Comparison of ENCODE assay signal across 9 cellular contexts in genomic region chr15:94845391-94845718, GRCh38.
DNase-seq lines count a peak whose midpoint lies in the region; TF ChIP-seq lines count a peak whose summit lies in the region.
"Had no signal": no experiment of that assay in that cellular context is flagged by ENCODE, and none has a peak within 500 bp of the region (broad histone marks: within the 10 kb centered on the region; RNA-seq: fewer than 3 reads in every experiment).

No MANE protein-coding gene starts in this region.

- H3K4me3 ChIP-seq in HUES6 (ENCODE audit: low read depth, low read length) (peak overlapping the region; percentile 52), colonic mucosa (peak overlapping the region; percentile 32), mesodermal cell (ENCODE audit: extremely low read depth, insufficient read depth, low read length, poor library complexity, severe bottlenecking) (peak overlapping the region; percentile 5), testis (peak overlapping the region; percentile 62 to 67)

- H3K9me3 ChIP-seq in HUES6 (ENCODE audit: control insufficient read depth, insufficient read depth, low read depth, low read length) = peaks cover 22% of the 10 kb centered on the region
- no peaks in the 10 kb centered on the region for H3K9me3 ChIP-seq in colonic mucosa
- H3K9me3 ChIP-seq in mesodermal cell (ENCODE audit: control insufficient read depth, low read length) = peaks cover 24% of the 10 kb centered on the region
- H3K9me3 ChIP-seq in testis = no peaks in the 10 kb centered on the region

- H3K36me3 Mint-ChIP-seq in activated T-helper 1 cell treated with anti-CD3 and anti-CD28 coated beads, Interleukin-12 subunit alpha, Interleukin-12 subunit beta, Interleukin-2, Interleukin-4 antibody, amounts not matched to agents 30 ng/mL and 10 ng/mL and 1 ng/mL, durations not matched to agents 14 hours and 24 hours and 36 hours (ENCODE audit: low read depth) = no peaks in the 10 kb centered on the region

- H3K9ac ChIP-seq in HUES6 (ENCODE audit: low read length) = peak overlapping the region; percentile 53
- peak overlapping the region; percentile 41 to 65 for H3K9ac ChIP-seq in colonic mucosa (ENCODE audit: low read depth in 2 of 2, low read length in 2 of 2)

- TF ChIP-seq POLR2A in testis (IDR thresholded peaks at IDR 0.05) = no peak

- intact Hi-C loops in colonic mucosa (cut with DNase I) = no loop called here
- intact Hi-C loops in testis (cut with DNase I; ENCODE audit: low total_unique reads) = no loop called here
- intact Hi-C loops in activated T-helper 1 cell treated with anti-CD3 and anti-CD28 coated beads, Interleukin-12 subunit alpha, Interleukin-12 subunit beta, Interleukin-2, Interleukin-4 antibody, amounts not matched to agents 30 ng/mL and 10 ng/mL and 1 ng/mL, durations not matched to agents 14 hours and 24 hours and 36 hours (cut with micrococcal nuclease) = no loop called here

- no peak overlapping the region for H3K27ac Mint-ChIP-seq in activated T-helper 1 cell treated with anti-CD3 and anti-CD28 coated beads, Interleukin-12 subunit alpha, Interleukin-12 subunit beta, Interleukin-2, Interleukin-4 antibody, amounts not matched to agents 30 ng/mL and 10 ng/mL and 1 ng/mL, durations not matched to agents 14 hours and 24 hours and 36 hours
- H3K27ac Mint-ChIP-seq: effector memory CD8-positive, alpha-beta T cell had no signal

- peaks cover 4% of the 10 kb centered on the region for H3K9me3 Mint-ChIP-seq in activated T-helper 1 cell treated with anti-CD3 and anti-CD28 coated beads, Interleukin-12 subunit alpha, Interleukin-12 subunit beta, Interleukin-2, Interleukin-4 antibody, amounts not matched to agents 30 ng/mL and 10 ng/mL and 1 ng/mL, durations not matched to agents 14 hours and 24 hours and 36 hours

- H3K4me3 Mint-ChIP-seq in activated T-helper 1 cell treated with anti-CD3 and anti-CD28 coated beads, Interleukin-12 subunit alpha, Interleukin-12 subunit beta, Interleukin-2, Interleukin-4 antibody, amounts not matched to agents 30 ng/mL and 10 ng/mL and 1 ng/mL, durations not matched to agents 14 hours and 24 hours and 36 hours = no peak overlapping the region
- H3K4me3 Mint-ChIP-seq: effector memory CD8-positive, alpha-beta T cell had no signal

- WGBS in mesodermal cell (ENCODE audit: insufficient coverage in 2 of 2), 2 experiments = 24 to 56% methylated on average over 4 to 6 of the region's 9 CpGs
- WGBS in testis, 2 donors = 17 to 20% methylated on average over 9 of the region's 9 CpGs

- H3K4me1 ChIP-seq in HUES6 (ENCODE audit: control insufficient read depth, insufficient read depth, low read length) (peaks cover 8% of the 10 kb centered on the region; the same call in 1 of the 2 replicates), colonic mucosa (no peaks in the 10 kb centered on the region), mesodermal cell (ENCODE audit: control insufficient read depth, insufficient read depth, low read length, poor library complexity, severe bottlenecking) (peaks cover 10% of the 10 kb centered on the region), testis (no peaks in the 10 kb centered on the region)

- H3K27ac ChIP-seq in HUES6 (ENCODE audit: low read depth, low read length) (peak overlapping the region; percentile 47; the same call in 1 of the 2 replicates), colonic mucosa (peak overlapping the region; percentile 87), mesodermal cell (ENCODE audit: low read depth, low read length, severe bottlenecking) (peak overlapping the region; percentile 87), testis (peak overlapping the region; percentile 46 to 92)

- H3K36me3 ChIP-seq in HUES6 (ENCODE audit: control insufficient read depth, insufficient read depth, low read length) = no peaks in the 10 kb centered on the region
- no peaks in the 10 kb centered on the region for H3K36me3 ChIP-seq in colonic mucosa
- H3K36me3 ChIP-seq in mesodermal cell (ENCODE audit: control insufficient read depth, insufficient read depth, low read length) = no peaks in the 10 kb centered on the region
- H3K36me3 ChIP-seq in testis (ENCODE audit: low read depth, missing control alignments) = no peaks in the 10 kb centered on the region

- H3K27me3 Mint-ChIP-seq in activated T-helper 1 cell treated with anti-CD3 and anti-CD28 coated beads, Interleukin-12 subunit alpha, Interleukin-12 subunit beta, Interleukin-2, Interleukin-4 antibody, amounts not matched to agents 30 ng/mL and 10 ng/mL and 1 ng/mL, durations not matched to agents 14 hours and 24 hours and 36 hours (ENCODE audit: insufficient read depth) = peaks cover 44% of the 10 kb centered on the region

- no peak for TF ChIP-seq CTCF in colonic mucosa (IDR thresholded peaks at IDR 0.05)
- no peak for TF ChIP-seq CTCF in testis (IDR thresholded peaks at IDR 0.05)

- H3K4me1 Mint-ChIP-seq in activated T-helper 1 cell treated with anti-CD3 and anti-CD28 coated beads, Interleukin-12 subunit alpha, Interleukin-12 subunit beta, Interleukin-2, Interleukin-4 antibody, amounts not matched to agents 30 ng/mL and 10 ng/mL and 1 ng/mL, durations not matched to agents 14 hours and 24 hours and 36 hours (ENCODE audit: low read depth) = no peaks in the 10 kb centered on the region

- H3K27me3 ChIP-seq in HUES6 (ENCODE audit: control insufficient read depth, insufficient read depth, low read length) = no peaks in the 10 kb centered on the region; the same call in 1 of the 2 replicates
- H3K27me3 ChIP-seq in colonic mucosa = no peaks in the 10 kb centered on the region
- no peaks in the 10 kb centered on the region for H3K27me3 ChIP-seq in testis

- DNase-seq in colonic mucosa (no peak), testis (no peak), NCI-H1436 treated with DMSO at 0.1 percent for 48 hours (lab: John Stamatoyannopoulos, UW) (no peak), LoVo (ENCODE audit: low spot score) (no peak)
- DNase-seq in stimulated activated CD4-positive, alpha-beta T cell treated with anti-CD3 and anti-CD28 coated beads, Interleukin-1b, Interleukin-23, amount 100 ng/mL, for 48 hours = no peak
- DNase-seq in activated T-helper 1 cell treated with anti-CD3 and anti-CD28 coated beads, Interleukin-12 subunit alpha, Interleukin-12 subunit beta, Interleukin-2, Interleukin-4 antibody, amounts not matched to agents 30 ng/mL and 10 ng/mL and 1 ng/mL, durations not matched to agents 14 hours and 24 hours and 36 hours (ENCODE audit: low spot score) = no peak
- DNase-seq: effector memory CD8-positive, alpha-beta T cell had no signal

Comparison
In these comparisons a context has a peak if more than half of its experiments do, and no peak if none do; other contexts are left out.
1. H3K4me3 ChIP-seq: peak in every context shown above with its lines; median percentile 64 in testis; 52 in HUES6; 32 in colonic mucosa; 5 in mesodermal cell.